20 cellular contexts compared by ENCODE assay signal in genomic region chr3:116331370-116331769, GRCh38.
"Had no signal": no experiment of that assay in that cellular context is flagged by ENCODE, and none has a peak within 500 bp of the region (broad histone marks: within the 10 kb centered on the region; RNA-seq: fewer than 3 reads in every experiment).

No MANE protein-coding gene starts in this region.

- H3K9me3 ChIP-seq: SJSA1 had no signal

- H3K27me3 ChIP-seq: SJSA1 had no signal

- H3K36me3 ChIP-seq: SJSA1 had no signal

- FAIRE-seq: RCC 7860 had no signal

- H3K4me1 ChIP-seq: SJSA1 had no signal

- DNase-seq: KBM-7, MV-4-11, NCI-H1092, NCI-H1105 treated with DMSO at 0.1 percent for 48 hours, NCI-H1417 treated with DMSO at 0.1 percent for 48 hours, NCI-H146, NCI-H1694 treated with DMSO at 0.1 percent for 48 hours, NCI-H1930, NCI-H2081, NCI-H2107, NCI-H2227 treated with DMSO at 0.1 percent for 48 hours, NCI-H510A, NCI-H524 treated with DMSO at 0.1 percent for 48 hours, NCI-H69, NCI-H774, Right ventricle myocardium superior, RPMI8226, SIG-M5 had no signal

- H3K4me3 ChIP-seq: SJSA1 had no signal

- H3K27ac ChIP-seq: SJSA1 had no signal
